8 cellular contexts compared by ENCODE assay signal in the genomic region with DNA sequence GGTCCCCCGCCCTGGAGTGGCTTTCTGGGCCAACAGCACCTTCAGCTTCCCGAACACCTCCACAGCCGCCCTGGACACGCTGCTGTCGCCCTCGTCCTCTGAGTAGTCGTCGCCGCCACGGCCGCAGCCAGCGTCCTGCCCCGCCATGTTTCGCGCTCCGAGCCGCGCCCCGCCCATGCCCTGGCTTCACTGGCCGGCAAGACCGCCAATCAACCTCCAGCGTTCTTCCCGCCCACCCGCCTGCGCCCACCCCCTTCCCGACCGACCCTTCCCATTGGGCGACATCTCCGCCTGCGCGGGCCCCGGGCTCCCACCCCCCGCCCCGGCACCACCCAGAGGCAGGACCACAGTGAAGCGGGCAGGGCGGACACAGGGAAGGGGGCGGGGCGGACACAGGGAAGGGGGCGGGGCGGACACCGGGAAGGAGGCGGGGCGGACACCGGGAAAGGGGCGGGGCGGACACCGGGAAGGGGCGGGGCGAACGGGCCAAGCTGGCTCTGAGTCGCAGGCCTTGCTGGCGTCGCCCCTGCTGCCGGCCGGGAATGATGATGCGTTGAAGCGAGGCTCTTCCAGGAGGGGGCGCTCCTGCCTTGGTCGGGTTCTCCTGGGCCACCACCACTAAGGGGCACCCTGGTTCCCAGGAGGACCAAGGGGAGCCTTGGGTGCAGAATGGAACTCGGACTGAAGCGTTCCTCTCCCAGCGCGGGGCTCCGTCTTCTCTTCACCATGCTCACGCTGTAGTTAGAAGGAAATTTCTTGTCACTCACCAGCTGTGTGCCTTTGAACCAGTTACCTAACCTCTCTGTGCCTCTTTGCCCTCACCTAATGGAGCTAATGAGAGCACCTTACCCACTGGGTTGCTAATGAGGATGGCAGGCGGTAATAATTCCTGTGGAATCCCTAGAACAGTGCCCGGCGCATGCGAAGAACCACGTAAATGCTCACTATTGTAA. TPM values are rescaled to one million over a fixed set of nuclear protein-coding genes. Genes with fewer than 3 reads are reported as not detected.
DNase-seq lines count a peak whose midpoint lies in the region; ATAC-seq, FAIRE-seq and TF ChIP-seq lines count a peak whose summit lies in the region.

Gene HAUS7, minus strand, starts transcription at position 166 of the 953 bp plus-strand sequence. Its CDS starts 19 bp downstream, at position 147.

- H3K4ac ChIP-seq in mesendoderm (ENCODE audit: low read depth, low read length) = no peak within 1 kb of the TSS

- peak within 1 kb of the TSS; percentile 74 for H3K9ac ChIP-seq in mesendoderm (ENCODE audit: low read length)

- H3K36me3 Mint-ChIP-seq in Caco-2 (ENCODE audit: insufficient read depth, unreplicated experiment) = peaks cover 2% of the 10 kb centered on the region
- peaks cover 3% of the 10 kb centered on the region for H3K36me3 Mint-ChIP-seq in effector memory CD8-positive, alpha-beta T cell (ENCODE audit: insufficient read depth)

- H3K4me1 ChIP-seq in Caco-2 (peaks cover 22% of the 10 kb centered on the region), mesendoderm (ENCODE audit: control insufficient read depth, low read depth, low read length) (no peaks in the 10 kb centered on the region)

- H3K79me2 ChIP-seq in mesendoderm (ENCODE audit: control insufficient read depth, insufficient read depth, low read length) = no peaks in the 10 kb centered on the region

- no peak within 1 kb of the TSS for H2BK15ac ChIP-seq in mesendoderm (replicated peaks; ENCODE audit: low read depth)

- no peaks in the 10 kb centered on the region for H3K9me3 Mint-ChIP-seq in Caco-2 (ENCODE audit: unreplicated experiment)
- H3K9me3 Mint-ChIP-seq in effector memory CD8-positive, alpha-beta T cell = no peaks in the 10 kb centered on the region

- no TSS peak for BruUV-seq in Caco-2 (replicated peaks; lab: Mats Ljungman, UMichigan)

- no peak within 1 kb of the TSS for H3K23ac ChIP-seq in mesendoderm (ENCODE audit: low read length)

- H3K4me3 ChIP-seq in Caco-2 (ENCODE audit: low read depth, low read length) (peak within 1 kb of the TSS; percentile 54), mesendoderm (ENCODE audit: low read length) (peak within 1 kb of the TSS; percentile 67)

- peak within 1 kb of the TSS; percentile 75 for H3K4me2 ChIP-seq in mesendoderm (ENCODE audit: low read length)

- CTCF ChIA-PET in Caco-2 (lab: Charles Lee) = interaction anchor here (0.6 to 2.0 kb wide), 11 partner anchors 9 to 1649 kb away, joined by 3 to 16 read pairs (median 5); partner anchors contain the start of gene BGN

- ATAC-seq in GM21367 (IDR thresholded peaks at IDR 0.05; ENCODE audit: unreplicated experiment) = peak; percentile 80
- peak; percentile 82 for ATAC-seq in effector memory CD8-positive, alpha-beta T cell (replicated peaks)

- H3K27me3 ChIP-seq in Caco-2 (replicated peaks; ENCODE audit: control insufficient read depth, insufficient read depth, low read length) (no peaks in the 10 kb centered on the region), mesendoderm (ENCODE audit: insufficient read depth, low read length, poor library complexity) (no peaks in the 10 kb centered on the region)

- H3K27ac ChIP-seq in mesendoderm (ENCODE audit: low read depth, low read length) = no peak within 1 kb of the TSS

- no peaks in the 10 kb centered on the region for H3K9me3 ChIP-seq in Caco-2

- H4K8ac ChIP-seq in mesendoderm (ENCODE audit: low read depth, low read length) = no peak within 1 kb of the TSS

- DNase-seq in Caco-2 (peak; percentile 90), HTR-8/SVneo (ENCODE audit: insufficient read length, low spot score) (peak; percentile 75), NOMO-1 (lab: John Stamatoyannopoulos, UW; ENCODE audit: unreplicated experiment in 2 of 2) (peak; percentile 65 to 89), mesendoderm (peak; percentile 93)
- peak; percentile 69 to 76 for DNase-seq in activated CD8-positive, alpha-beta memory T cell treated with anti-CD3 and anti-CD28 coated beads for 4 hours (ENCODE audit: low read depth in 2 of 2)
- peak; percentile 76 to 81 (median 80) for DNase-seq in effector memory CD8-positive, alpha-beta T cell
- peak; percentile 70 for DNase-seq in stimulated activated CD8-positive, alpha-beta memory T cell treated with anti-CD3 and anti-CD28 coated beads, Interleukin-12 subunit alpha, Interleukin-12 subunit beta, amount 100 ng/mL, for 4 hours (ENCODE audit: low read depth)

- H2AK5ac ChIP-seq in mesendoderm (ENCODE audit: low read length) = no peak within 1 kb of the TSS

- H3K79me1 ChIP-seq in mesendoderm (ENCODE audit: low read length) = no peaks in the 10 kb centered on the region

- no peak within 1 kb of the TSS for H3K27ac Mint-ChIP-seq in Caco-2 (ENCODE audit: unreplicated experiment)
- H3K27ac Mint-ChIP-seq in effector memory CD8-positive, alpha-beta T cell = peak within 1 kb of the TSS in 1 of 2 donors; percentile 32

- peak; percentile 62 to 81 for TF ChIP-seq CTCF in Caco-2 (IDR thresholded peaks at IDR 0.05; ENCODE audit: insufficient read depth in 1 of 2, low read depth in 1 of 2, low read length in 1 of 2, severe bottlenecking in 1 of 2, unreplicated experiment in 1 of 2)

- peak within 1 kb of the TSS; percentile 75 for H3K4me3 Mint-ChIP-seq in Caco-2 (ENCODE audit: unreplicated experiment)
- H3K4me3 Mint-ChIP-seq in effector memory CD8-positive, alpha-beta T cell = peak within 1 kb of the TSS; percentile 75

- POLR2A ChIA-PET in Caco-2 (lab: Charles Lee) = interaction anchor here (0.6 to 1.0 kb wide), 2 partner anchors 20 to 45 kb away, joined by 3 to 6 read pairs; no protein-coding TSS in a partner anchor

- H4K5ac ChIP-seq in mesendoderm (ENCODE audit: low read length) = no peak within 1 kb of the TSS

- no peaks in the 10 kb centered on the region for H3K36me3 ChIP-seq in Caco-2 (ENCODE audit: control insufficient read depth, insufficient read depth, low read length)
- no peaks in the 10 kb centered on the region for H3K36me3 ChIP-seq in mesendoderm (ENCODE audit: control insufficient read depth, insufficient read depth, low read length)

- intact Hi-C loops in Caco-2 (cut with micrococcal nuclease; ENCODE audit: unreplicated experiment) = loop anchor here (1.0 to 5.0 kb wide), 5 partner anchors 25 to 529 kb away; no protein-coding TSS in a partner anchor

- H2BK120ac ChIP-seq in mesendoderm (ENCODE audit: low read depth, low read length) = no peak within 1 kb of the TSS

- no peak within 1 kb of the TSS for H2BK5ac ChIP-seq in mesendoderm (ENCODE audit: low read length)

- H3K56ac ChIP-seq in mesendoderm (ENCODE audit: low read length) = peak within 1 kb of the TSS; percentile 76

- no peaks in the 10 kb centered on the region for H3K4me1 Mint-ChIP-seq in Caco-2 (ENCODE audit: low read depth, unreplicated experiment)
- peaks cover 9 to 10% of the 10 kb centered on the region in 2 donors for H3K4me1 Mint-ChIP-seq in effector memory CD8-positive, alpha-beta T cell (ENCODE audit: low read depth in 2 of 2)

- no peaks in the 10 kb centered on the region for H3K27me3 Mint-ChIP-seq in Caco-2 (ENCODE audit: insufficient read depth, unreplicated experiment)
- H3K27me3 Mint-ChIP-seq in effector memory CD8-positive, alpha-beta T cell = no peaks in the 10 kb centered on the region

- no CpG with 5 or more reads among the region's 70 CpGs for WGBS in mesendoderm (ENCODE audit: extremely low coverage, insufficient coverage, low lambda C conversion rate)

- FAIRE-seq in HTR-8/SVneo (lab: Jason Lieb, UNC) = peak; percentile 66

- no peak within 1 kb of the TSS for H3K18ac ChIP-seq in mesendoderm (ENCODE audit: low read length)

RNA-seq across cellular contexts. Expression of gene HAUS7, which starts in this region (rescaled TPM):
- total RNA-seq in Caco-2 (2022) = 34.0 and 36.9 TPM in 2 replicates
- polyA plus RNA-seq in mesendoderm (2013, experiment 1 of 2) = 24.2 TPM
- 23.9 TPM for polyA plus RNA-seq in mesendoderm (2013, experiment 2 of 2)
